8 cellular contexts compared by ENCODE assay signal in the genomic region with DNA sequence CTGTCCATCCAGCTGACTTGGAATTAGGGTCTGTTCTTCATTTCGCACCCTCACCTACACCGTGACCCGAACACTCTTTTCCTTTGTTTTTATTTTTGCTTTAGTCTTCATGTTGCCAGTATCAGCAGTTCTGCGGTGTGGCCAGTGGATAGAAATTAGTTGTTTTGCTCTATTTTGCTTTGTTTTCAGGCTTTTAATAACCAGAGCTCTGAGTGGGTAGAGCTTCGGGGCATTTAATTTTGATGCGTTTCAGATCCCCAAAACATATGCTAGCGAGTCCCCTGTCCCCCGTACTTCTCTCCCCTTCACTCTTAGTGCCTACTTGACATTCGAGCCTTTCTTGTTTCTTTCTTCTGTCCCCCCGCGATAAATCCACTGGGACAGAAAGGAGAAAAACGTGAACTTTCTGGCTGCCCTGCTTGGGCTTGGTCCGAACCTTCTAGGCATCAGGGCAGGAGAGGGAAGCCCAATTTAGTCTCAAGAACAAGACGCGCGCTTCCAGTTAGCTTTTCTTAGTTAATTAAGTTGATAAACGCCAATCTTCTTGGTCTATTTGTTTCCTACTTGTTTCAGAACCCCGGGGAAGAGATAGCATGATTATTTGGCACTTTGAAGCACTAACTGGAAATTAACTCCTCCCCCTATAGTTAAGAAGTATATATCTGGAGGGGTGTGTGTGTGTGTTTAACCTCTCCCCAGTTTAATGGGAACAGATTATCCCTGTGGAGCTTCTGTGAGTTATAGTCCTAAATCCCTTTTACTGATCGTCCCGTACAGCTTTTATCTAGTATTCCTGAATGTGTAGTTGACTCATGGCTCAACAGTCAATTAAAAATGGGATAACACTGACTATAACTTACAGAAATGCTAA. TPM values are rescaled to one million over a fixed set of nuclear protein-coding genes. Genes with fewer than 3 reads are reported as not detected.
DNase-seq lines count a peak whose midpoint lies in the region; ATAC-seq lines count a peak whose summit lies in the region.

No MANE protein-coding gene starts in this region.

- H3K4me3 Mint-ChIP-seq in stimulated activated naive CD8-positive, alpha-beta T cell treated with anti-CD3 and anti-CD28 coated beads, Interleukin-15, Interleukin-2, amounts not matched to agents 100 ng/mL and 50 ng/mL, for 24 hours: peak overlapping the region; percentile 96

- H3K27ac ChIP-seq in Karpas-422 (ENCODE audit: low read length): no peak overlapping the region

- no peaks in the 10 kb centered on the region for H4K20me1 ChIP-seq in Karpas-422 (ENCODE audit: insufficient read depth, low read depth, low read length)

- no peaks in the 10 kb centered on the region for H3K9me2 ChIP-seq in Karpas-422 (replicated peaks; ENCODE audit: insufficient read depth, low read length)

- H3K27me3 ChIP-seq in Karpas-422 (ENCODE audit: low read length) (no peaks in the 10 kb centered on the region), adipocyte (replicated peaks; ENCODE audit: control insufficient read depth, insufficient read depth, low read length) (no peaks in the 10 kb centered on the region)

- peak overlapping the region; percentile 87 for H3K27ac Mint-ChIP-seq in stimulated activated naive CD8-positive, alpha-beta T cell treated with anti-CD3 and anti-CD28 coated beads, Interleukin-15, Interleukin-2, amounts not matched to agents 100 ng/mL and 50 ng/mL, for 24 hours

- DNase-seq in DMS53 (lab: John Stamatoyannopoulos, UW): peak; percentile 32
- DNase-seq in Karpas-422: peak; percentile 49
- DNase-seq in adipocyte (ENCODE audit: low read depth): peak; percentile 41
- DNase-seq in iris pigment epithelial cell (ENCODE audit: low read depth): peak; percentile 21
- no peak for DNase-seq in UCSD-AML1 (lab: John Stamatoyannopoulos, UW; ENCODE audit: unreplicated experiment)
- DNase-seq in activated CD4-positive, alpha-beta T cell treated with anti-CD3 and anti-CD28 coated beads, Interleukin-2, amount 50 U/mL, for 4 hours: no peak

- H3K4me3 ChIP-seq in Karpas-422 (ENCODE audit: low read length) (peak overlapping the region; percentile 82), adipocyte (ENCODE audit: low read length) (peak overlapping the region; percentile 89)

- no peaks in the 10 kb centered on the region for H3K27me3 Mint-ChIP-seq in stimulated activated naive CD8-positive, alpha-beta T cell treated with anti-CD3 and anti-CD28 coated beads, Interleukin-15, Interleukin-2, amounts not matched to agents 100 ng/mL and 50 ng/mL, for 24 hours

- no peaks in the 10 kb centered on the region for H3K36me3 Mint-ChIP-seq in stimulated activated naive CD8-positive, alpha-beta T cell treated with anti-CD3 and anti-CD28 coated beads, Interleukin-15, Interleukin-2, amounts not matched to agents 100 ng/mL and 50 ng/mL, for 24 hours (ENCODE audit: low read depth)

- H3K36me3 ChIP-seq in Karpas-422 (ENCODE audit: insufficient read depth, low read length) (no peaks in the 10 kb centered on the region), adipocyte (ENCODE audit: control insufficient read depth, insufficient read depth, low read length, severe bottlenecking) (no peaks in the 10 kb centered on the region)

- H3K9me3 ChIP-seq in Karpas-422 (ENCODE audit: low read length) (no peaks in the 10 kb centered on the region), adipocyte (ENCODE audit: control insufficient read depth, low read length) (no peaks in the 10 kb centered on the region)

- H3K79me2 ChIP-seq in Karpas-422 (ENCODE audit: low read length): peaks cover 24% of the 10 kb centered on the region

- H3K9ac ChIP-seq in Karpas-422 (ENCODE audit: low read length): peak overlapping the region; percentile 69
- peak overlapping the region; percentile 98 for H3K9ac ChIP-seq in adipocyte (ENCODE audit: low read length)

- H3K9me3 Mint-ChIP-seq in stimulated activated naive CD8-positive, alpha-beta T cell treated with anti-CD3 and anti-CD28 coated beads, Interleukin-15, Interleukin-2, amounts not matched to agents 100 ng/mL and 50 ng/mL, for 24 hours: no peaks in the 10 kb centered on the region

- H3K4me2 ChIP-seq in Karpas-422 (ENCODE audit: low read depth, low read length, poor library complexity, severe bottlenecking): peak overlapping the region; percentile 95

- H2AFZ ChIP-seq in Karpas-422 (ENCODE audit: low read length): peak overlapping the region; percentile 93

- peaks cover 47% of the 10 kb centered on the region for H3K4me1 Mint-ChIP-seq in stimulated activated naive CD8-positive, alpha-beta T cell treated with anti-CD3 and anti-CD28 coated beads, Interleukin-15, Interleukin-2, amounts not matched to agents 100 ng/mL and 50 ng/mL, for 24 hours (ENCODE audit: low read depth)

- peaks cover 35% of the 10 kb centered on the region for H3K4me1 ChIP-seq in Karpas-422 (ENCODE audit: low read length)
- H3K4me1 ChIP-seq in adipocyte (ENCODE audit: control insufficient read depth, insufficient read depth, low read length): peaks cover 22% of the 10 kb centered on the region

- no peak for ATAC-seq in GM21360 (IDR thresholded peaks at IDR 0.05; ENCODE audit: unreplicated experiment)

RNA-seq across cellular contexts. Expression of a gene that starts 0.9 kb away (rescaled TPM):
- total RNA-seq in Karpas-422 (2014; rRNA removed; shearing (Covaris generic); ENCODE audit: low replicate concordance): 0.43 and 1.8 TPM in 2 replicates

RNA-seq across cellular contexts. Expression of a gene that starts 1.1 kb away (rescaled TPM):
- total RNA-seq in Karpas-422 (2014; rRNA removed; shearing (Covaris generic); ENCODE audit: low replicate concordance): 20.0 and 26.1 TPM in 2 replicates

Comparison
In these comparisons a context has a peak if more than half of its experiments do, and no peak if none do; other contexts are left out.
1. DNase-seq: peak in DMS53 (single experiment), Karpas-422 (single experiment), adipocyte (single experiment) and iris pigment epithelial cell (single experiment); none in UCSD-AML1 (single experiment) and activated CD4-positive, alpha-beta T cell treated with anti-CD3 and anti-CD28 coated beads, Interleukin-2, amount 50 U/mL, for 4 hours (0 of 2).